In the genomic region with DNA sequence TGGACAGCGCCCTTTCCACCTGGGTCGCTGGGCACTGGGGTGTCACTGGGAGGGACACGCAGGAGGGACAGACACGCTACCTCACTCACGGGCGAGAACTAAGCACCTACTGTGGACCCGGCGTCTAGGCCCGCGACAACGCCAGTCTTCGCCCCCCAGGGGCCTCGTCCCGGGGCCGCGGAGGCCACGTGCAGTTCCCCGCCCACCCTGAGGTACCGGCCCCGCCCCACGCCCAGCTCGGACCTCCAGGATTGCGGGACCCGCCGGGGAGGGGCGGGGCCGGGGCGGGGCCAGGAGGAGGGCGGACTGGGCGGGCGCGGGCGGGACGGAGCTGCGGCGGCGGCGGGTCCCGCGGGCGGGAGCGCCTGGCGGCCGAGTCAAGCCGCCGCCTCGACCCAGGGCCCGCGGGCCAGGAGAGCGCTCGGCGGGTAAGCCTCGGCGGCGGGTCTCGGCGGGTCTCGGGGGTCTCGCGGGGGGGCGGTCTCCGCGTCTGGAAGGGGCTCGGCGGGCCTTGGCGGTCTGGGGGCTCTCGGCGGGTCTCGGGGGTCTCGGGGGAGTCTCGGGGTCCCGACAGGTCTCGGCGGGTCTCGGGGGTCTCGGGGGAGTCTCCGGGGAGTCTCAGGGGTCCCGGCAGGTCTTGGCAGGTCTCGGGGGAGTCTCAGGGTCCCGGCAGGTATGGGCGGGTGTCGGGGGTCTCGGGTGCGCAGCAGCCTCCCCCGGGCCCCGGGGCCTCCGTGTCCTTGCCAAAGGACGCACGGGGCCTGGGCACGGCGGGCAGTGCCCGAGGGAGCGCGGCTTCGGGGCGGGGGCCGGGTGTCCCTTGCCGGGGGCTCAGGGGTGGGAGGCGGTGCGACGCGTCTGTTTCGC, we compare ENCODE assay signal across 8 cellular contexts.
DNase-seq lines count a peak whose midpoint lies in the region; ATAC-seq and FAIRE-seq lines count a peak whose summit lies in the region.

Gene SH3BP2 (plus strand): TSS at position 375 of the 867 bp plus-strand sequence. CDS start 27,533 bp downstream, outside the sequence.

- H3K27ac Mint-ChIP-seq in central memory CD8-positive, alpha-beta T cell (ENCODE audit: low read depth): peak within 1 kb of the TSS; percentile 47

- peak; percentile 30 for DNase-seq in ELF-1 (ENCODE audit: low read depth, low spot score)
- peak; percentile 78 for DNase-seq in HTR-8/SVneo (ENCODE audit: insufficient read length, low spot score)
- DNase-seq in T-helper 22 cell (ENCODE audit: low read depth): peak; percentile 63
- no peak for DNase-seq in central memory CD8-positive, alpha-beta T cell (ENCODE audit: low spot score in 2 of 2)
- DNase-seq in islet precursor cell: peak; percentile 84
- peak; percentile 72 for DNase-seq in stimulated activated CD4-positive, alpha-beta T cell treated with anti-CD3 and anti-CD28 coated beads, Interleukin-12 subunit alpha, Interleukin-12 subunit beta, amount 100 ng/mL, for 4 hours
- DNase-seq in SHP77 treated with DMSO at 0.1 percent for 48 hours (lab: John Stamatoyannopoulos, UW): no peak

- peak within 1 kb of the TSS; percentile 79 for H3K4me3 Mint-ChIP-seq in central memory CD8-positive, alpha-beta T cell

- no peaks in the 10 kb centered on the region for H3K9me3 Mint-ChIP-seq in central memory CD8-positive, alpha-beta T cell

- no peaks in the 10 kb centered on the region for H3K36me3 Mint-ChIP-seq in central memory CD8-positive, alpha-beta T cell (ENCODE audit: insufficient read depth)

- peaks cover 43% of the 10 kb centered on the region for H3K4me1 Mint-ChIP-seq in central memory CD8-positive, alpha-beta T cell

- no peaks in the 10 kb centered on the region for H3K27me3 Mint-ChIP-seq in central memory CD8-positive, alpha-beta T cell

- ATAC-seq in central memory CD8-positive, alpha-beta T cell (replicated peaks; ENCODE audit: extremely low read depth, poor library complexity, severe bottlenecking): peak; percentile 25
- ATAC-seq in GM21390 (IDR thresholded peaks at IDR 0.05; ENCODE audit: unreplicated experiment): no peak

- no peak for FAIRE-seq in HTR-8/SVneo (lab: Jason Lieb, UNC)

Comparison
In these comparisons a context has a peak if more than half of its experiments do, and no peak if none do; other contexts are left out.
1. DNase-seq: peak in ELF-1 (single experiment), HTR-8/SVneo (single experiment), T-helper 22 cell (single experiment), islet precursor cell (single experiment) and stimulated activated CD4-positive, alpha-beta T cell treated with anti-CD3 and anti-CD28 coated beads, Interleukin-12 subunit alpha, Interleukin-12 subunit beta, amount 100 ng/mL, for 4 hours (single experiment); none in central memory CD8-positive, alpha-beta T cell (0 of 2) and SHP77 treated with DMSO at 0.1 percent for 48 hours (single experiment).